Comparison of ENCODE assay signal across 8 cellular contexts in genomic region chr6:11538049-11538798, GRCh38. TPM values are rescaled to one million over a fixed set of nuclear protein-coding genes. Genes with fewer than 3 reads are reported as not detected.
DNase-seq lines count a peak whose midpoint lies in the region; ATAC-seq, FAIRE-seq and TF ChIP-seq lines count a peak whose summit lies in the region.

No MANE protein-coding gene starts in this region.

- ATAC-seq in GM21447 (IDR thresholded peaks at IDR 0.05; ENCODE audit: unreplicated experiment) = peak; percentile 27
- peak; percentile 37 for ATAC-seq in HepG2
- ATAC-seq in HG03039 (IDR thresholded peaks at IDR 0.05; ENCODE audit: unreplicated experiment) = no peak

- H3K27me3 ChIP-seq in colonic mucosa = no peaks in the 10 kb centered on the region
- no peaks in the 10 kb centered on the region for H3K27me3 ChIP-seq in HepG2 (ENCODE audit: control insufficient read depth in 1 of 2, insufficient read depth in 2 of 2, low read length in 2 of 2)

- H3K79me2 ChIP-seq in HepG2 (ENCODE audit: insufficient read depth, low read length) = peaks cover 13% of the 10 kb centered on the region

- WGBS in HepG2 (ENCODE audit: low lambda C conversion rate) = 2% methylated on average over 24 of the region's 74 CpGs

- in situ Hi-C loops in HepG2 (cut with HindIII; ENCODE audit: extremely low pct_ligation_motif_present, low pct_unique_long_range_greater_than_20kb) = no loop called here

- intact Hi-C loops in colonic mucosa (cut with DNase I) = no loop called here
- intact Hi-C loops in HepG2 (cut with micrococcal nuclease; ENCODE audit: unreplicated experiment) = loop anchor here (10.0 kb wide), 1 partner anchor 477 kb away; the partner anchor contains the start of gene HIVEP1

- CTCF ChIA-PET in HepG2 (lab: Yijun Ruan, JAX; ENCODE audit: low intra/inter-chr PET ratio, low total read pairs) = no interaction called here

- H3K9ac ChIP-seq in colonic mucosa (ENCODE audit: low read depth in 2 of 2, low read length in 2 of 2) (peak overlapping the region in 1 of 2 donors; percentile 88), HepG2 (ENCODE audit: insufficient read depth, low read depth, low read length) (peak overlapping the region; percentile 84)

- H3K4me1 ChIP-seq in colonic mucosa = no peaks in the 10 kb centered on the region
- H3K4me1 ChIP-seq in HepG2 (ENCODE audit: insufficient read depth, low read length) = peaks cover 37% of the 10 kb centered on the region

- peak overlapping the region; percentile 83 for H3K4me3 ChIP-seq in colonic mucosa
- peak overlapping the region; percentile 74 to 94 (median 94) for H3K4me3 ChIP-seq in HepG2 (replicated peaks in 1 of 3; ENCODE audit: insufficient read depth in 1 of 3, low read depth in 2 of 3, low read length in 3 of 3)

- no peak for TF ChIP-seq RAD21 in HepG2 (CRISPR knock-in tag; IDR thresholded peaks at IDR 0.05)

- POLR2A ChIA-PET in HepG2 (lab: Yijun Ruan, JAX) = no interaction called here

- no peak overlapping the region for H2AFZ ChIP-seq in HepG2 (ENCODE audit: low read length)

- TF ChIP-seq POLR2A in HepG2 (IDR thresholded peaks at IDR 0.05; ENCODE audit: insufficient read depth in 1 of 2, low read depth in 2 of 2, low read length in 2 of 2) = no peak

- TF ChIP-seq CTCF in colonic mucosa (IDR thresholded peaks at IDR 0.05) (no peak), HepG2 (CRISPR knock-in tag; IDR thresholded peaks at IDR 0.05) (0 out of 2 replicates have a peak, but pooled peaks have one; percentile 13)

- H3K9me3 ChIP-seq in colonic mucosa (no peaks in the 10 kb centered on the region), HepG2 (ENCODE audit: low read length) (no peaks in the 10 kb centered on the region)

- H3K36me3 ChIP-seq in colonic mucosa = no peaks in the 10 kb centered on the region
- no peaks in the 10 kb centered on the region for H3K36me3 ChIP-seq in HepG2 (replicated peaks in 1 of 2; ENCODE audit: control insufficient read depth in 1 of 2, insufficient read depth in 2 of 2, low read length in 2 of 2)

- FAIRE-seq in HepG2 (lab: Jason Lieb, UNC) = no peak

- H3K27ac ChIP-seq in colonic mucosa = peak overlapping the region; percentile 48
- H3K27ac ChIP-seq in HepG2 (ENCODE audit: extremely low read length, insufficient read depth, low read length) = peak overlapping the region; percentile 71

- peak overlapping the region; percentile 96 for H3K4me2 ChIP-seq in HepG2 (ENCODE audit: low read depth, low read length)

- H4K20me1 ChIP-seq in HepG2 (ENCODE audit: insufficient read depth, low read length) = no peaks in the 10 kb centered on the region

- no TSS peak for BruUV-seq in HepG2 (replicated peaks; lab: Mats Ljungman, UMichigan)

- DNase-seq in EH (ENCODE audit: low read depth) (peak; percentile 13), HuH-7.5 (ENCODE audit: low spot score) (peak; percentile 12), colonic mucosa (peak; percentile 28), HepG2 (ENCODE audit: low spot score) (no peak)
- peak in 3 of 4 experiments; percentile 2 to 23 (median 14) for DNase-seq in activated CD4-positive, CD25-positive, alpha-beta regulatory T cell (lab: John Stamatoyannopoulos, UW)
- peak; percentile 16 to 35 for DNase-seq in stimulated activated CD4-positive, alpha-beta T cell treated with anti-CD3 and anti-CD28 coated beads, Interleukin-4, amount 100 ng/mL, for 4 hours

- TF ChIP-seq EP300 in HepG2 (IDR thresholded peaks at IDR 0.05; ENCODE audit: low read depth in 2 of 2, low read length in 2 of 2) = no peak
- no peak for TF ChIP-seq EP300 in HepG2 (CRISPR knock-in tag; IDR thresholded peaks at IDR 0.05; ENCODE audit: borderline replicate concordance)

TF ChIP-seq in HepG2, 621 proteins besides CTCF, POLR2A, EP300 and RAD21 (continues in another document):
- TF ChIP-seq HNRNPH1 (optimal IDR thresholded peaks at IDR 0.05; ENCODE audit: low read depth, low read length) (no peak), ATF1 (CRISPR knock-in tag; IDR thresholded peaks at IDR 0.05) (no peak), CENPT (CRISPR knock-in tag; IDR thresholded peaks at IDR 0.05; ENCODE audit: low read depth) (no peak), ZNF788 (CRISPR knock-in tag; IDR thresholded peaks at IDR 0.05; ENCODE audit: borderline replicate concordance) (no peak; the same call in 1 of the 2 replicates), KAT8 (CRISPR knock-in tag; IDR thresholded peaks at IDR 0.05) (0 out of 2 replicates have a peak, but pooled peaks have one; percentile 25), ZNF546 (CRISPR knock-in tag; conservative IDR thresholded peaks at IDR 0.05) (no peak), YEATS2 (CRISPR knock-in tag; IDR thresholded peaks at IDR 0.05; ENCODE audit: borderline replicate concordance) (no peak; the same call in 1 of the 2 replicates), ELK4 (CRISPR knock-in tag; IDR thresholded peaks at IDR 0.05; ENCODE audit: borderline replicate concordance) (no peak), TGIF2 (CRISPR knock-in tag; IDR thresholded peaks at IDR 0.05) (peak; percentile 32; the same call in 1 of the 2 replicates), SNAI1 (CRISPR knock-in tag; IDR thresholded peaks at IDR 0.05; ENCODE audit: borderline replicate concordance) (no peak; the same call in 1 of the 2 replicates)
- TF ChIP-seq, protein P1, sequence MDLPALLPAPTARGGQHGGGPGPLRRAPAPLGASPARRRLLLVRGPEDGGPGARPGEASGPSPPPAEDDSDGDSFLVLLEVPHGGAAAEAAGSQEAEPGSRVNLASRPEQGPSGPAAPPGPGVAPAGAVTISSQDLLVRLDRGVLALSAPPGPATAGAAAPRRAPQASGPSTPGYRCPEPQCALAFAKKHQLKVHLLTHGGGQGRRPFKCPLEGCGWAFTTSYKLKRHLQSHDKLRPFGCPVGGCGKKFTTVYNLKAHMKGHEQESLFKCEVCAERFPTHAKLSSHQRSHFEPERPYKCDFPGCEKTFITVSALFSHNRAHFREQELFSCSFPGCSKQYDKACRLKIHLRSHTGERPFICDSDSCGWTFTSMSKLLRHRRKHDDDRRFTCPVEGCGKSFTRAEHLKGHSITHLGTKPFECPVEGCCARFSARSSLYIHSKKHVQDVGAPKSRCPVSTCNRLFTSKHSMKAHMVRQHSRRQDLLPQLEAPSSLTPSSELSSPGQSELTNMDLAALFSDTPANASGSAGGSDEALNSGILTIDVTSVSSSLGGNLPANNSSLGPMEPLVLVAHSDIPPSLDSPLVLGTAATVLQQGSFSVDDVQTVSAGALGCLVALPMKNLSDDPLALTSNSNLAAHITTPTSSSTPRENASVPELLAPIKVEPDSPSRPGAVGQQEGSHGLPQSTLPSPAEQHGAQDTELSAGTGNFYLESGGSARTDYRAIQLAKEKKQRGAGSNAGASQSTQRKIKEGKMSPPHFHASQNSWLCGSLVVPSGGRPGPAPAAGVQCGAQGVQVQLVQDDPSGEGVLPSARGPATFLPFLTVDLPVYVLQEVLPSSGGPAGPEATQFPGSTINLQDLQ (CRISPR knock-in tag; IDR thresholded peaks at IDR 0.05) = no peak
- TF ChIP-seq, protein P2, sequence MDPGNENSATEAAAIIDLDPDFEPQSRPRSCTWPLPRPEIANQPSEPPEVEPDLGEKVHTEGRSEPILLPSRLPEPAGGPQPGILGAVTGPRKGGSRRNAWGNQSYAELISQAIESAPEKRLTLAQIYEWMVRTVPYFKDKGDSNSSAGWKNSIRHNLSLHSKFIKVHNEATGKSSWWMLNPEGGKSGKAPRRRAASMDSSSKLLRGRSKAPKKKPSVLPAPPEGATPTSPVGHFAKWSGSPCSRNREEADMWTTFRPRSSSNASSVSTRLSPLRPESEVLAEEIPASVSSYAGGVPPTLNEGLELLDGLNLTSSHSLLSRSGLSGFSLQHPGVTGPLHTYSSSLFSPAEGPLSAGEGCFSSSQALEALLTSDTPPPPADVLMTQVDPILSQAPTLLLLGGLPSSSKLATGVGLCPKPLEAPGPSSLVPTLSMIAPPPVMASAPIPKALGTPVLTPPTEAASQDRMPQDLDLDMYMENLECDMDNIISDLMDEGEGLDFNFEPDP (CRISPR knock-in tag; conservative IDR thresholded peaks at IDR 0.05) = no peak

RNA-seq across cellular contexts. Expression of gene TMEM170B, which starts 0.7 kb away (rescaled TPM):
- total RNA-seq in colonic mucosa = 1 to 10 TPM in 1 of 2 donors, under 1 TPM in 1; 0.82 to 2.2 TPM
- 9.4 and 14.3 TPM in 2 replicates for total RNA-seq in HepG2 (2016; rRNA removed; fragmentation: Illumina TruSeq; extraction: Trizol)
- 1.4 and 1.6 TPM in 2 replicates for total RNA-seq in HepG2 (2016; cell fraction: cytosol; rRNA removed; fragmentation: Illumina TruSeq; extraction: Trizol; ENCODE audit: low read depth)
- total RNA-seq in HepG2 (2016; cell fraction: insoluble cytoplasmic fraction; rRNA removed; fragmentation: Illumina TruSeq; extraction: Trizol) = 9.0 and 13.6 TPM in 2 replicates
- 7.9 and 8.7 TPM in 2 replicates for total RNA-seq in HepG2 (2016; cell fraction: membrane; rRNA removed; fragmentation: Illumina TruSeq; extraction: Trizol)
- total RNA-seq in HepG2 (2016; cell fraction: nucleus; rRNA removed; fragmentation: Illumina TruSeq; extraction: Trizol) = 9.9 and 10.4 TPM in 2 replicates
- polyA plus RNA-seq in HepG2 (2011; rRNA removed) = 3.3 and 3.6 TPM in 2 replicates
- 1.2 and 2.6 TPM in 2 replicates for polyA plus RNA-seq in HepG2 (2011; cell fraction: cytosol; rRNA removed)
- 1.1 and 2.2 TPM in 2 replicates for polyA plus RNA-seq in HepG2 (2011; cell fraction: nucleus; rRNA removed)
- 7.5 and 8.3 TPM in 2 replicates for polyA plus RNA-seq in HepG2 (2012)
- polyA plus RNA-seq in HepG2 (2016; cell fraction: cytosol; fragmentation: Illumina TruSeq; extraction: Trizol; ENCODE audit: low read depth) = 1.3 and 1.4 TPM in 2 replicates
- polyA plus RNA-seq in HepG2 (2016; cell fraction: insoluble cytoplasmic fraction; fragmentation: Illumina TruSeq; extraction: Trizol; ENCODE audit: low read depth) = 10.8 and 11.9 TPM in 2 replicates
- 4.8 and 5.2 TPM in 2 replicates for polyA plus RNA-seq in HepG2 (2016; cell fraction: membrane; fragmentation: Illumina TruSeq; extraction: Trizol; ENCODE audit: low read depth)
- polyA plus RNA-seq in HepG2 (2016; cell fraction: nucleus; fragmentation: Illumina TruSeq; extraction: Trizol; ENCODE audit: insufficient read depth, low read depth) = 9.8 and 9.9 TPM in 2 replicates
- polyA minus RNA-seq in HepG2 (2011; rRNA and poly(A)+ RNA removed; ENCODE audit: low replicate concordance) = 2.0 and 5.2 TPM in 2 replicates
- polyA minus RNA-seq in HepG2 (2011; cell fraction: cytosol; rRNA and poly(A)+ RNA removed) = 7.0 and 10.9 TPM in 2 replicates
- polyA minus RNA-seq in HepG2 (2011; cell fraction: nucleus; rRNA and poly(A)+ RNA removed) = 9.0 and 12.9 TPM in 2 replicates
